ENCODE assay signal across 22 cellular contexts in the genomic region with DNA sequence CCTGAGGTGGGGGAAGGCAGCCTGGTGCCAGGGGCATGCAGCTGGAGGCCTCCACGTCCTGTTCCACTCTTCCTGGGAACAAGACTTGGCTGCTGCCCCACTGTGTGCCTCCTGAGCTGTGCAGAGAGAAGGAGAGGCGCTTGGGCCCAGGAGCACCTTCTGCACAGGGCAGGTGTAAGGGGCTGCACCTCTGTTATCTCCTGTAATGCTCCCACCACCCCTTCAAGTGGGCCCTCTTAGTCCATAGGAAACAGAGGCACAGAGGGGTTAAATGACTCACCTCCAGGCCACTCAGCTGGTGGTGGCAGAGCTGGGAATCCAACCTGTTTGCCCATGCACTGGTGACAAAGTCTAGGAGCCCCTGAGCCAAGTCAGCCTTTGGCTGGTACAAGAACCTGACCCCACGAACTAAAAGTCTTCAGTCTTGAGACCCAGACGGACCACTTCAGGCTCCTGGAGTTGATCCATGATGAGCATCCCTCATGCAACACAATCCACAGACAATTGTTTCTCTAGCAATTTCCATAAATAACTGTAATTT.
"Had no signal": no experiment of that assay in that cellular context is flagged by ENCODE, and none has a peak within 500 bp of the region (broad histone marks: within the 10 kb centered on the region; RNA-seq: fewer than 3 reads in every experiment).

No MANE protein-coding gene starts in this region.

- H3K4me3 Mint-ChIP-seq: activated CD8-positive, alpha-beta memory T cell treated with anti-CD3 and anti-CD28 coated beads, Interleukin-2, amount 10 ng/mL, durations not matched to agents 7 days and 5 days; activated naive CD4-positive, alpha-beta T cell treated with anti-CD3 and anti-CD28 coated beads for 36 hours; activated naive CD8-positive, alpha-beta T cell; activated T-cell treated with anti-CD3 and anti-CD28 coated beads, Interleukin-2, amount 50 U/mL, for 4 hours; activated T-helper 17 cell treated with anti-CD3 and anti-CD28 coated beads, Interleukin-2, amount 50 U/mL, for 72 hours; brain; T-cell had no signal

- H3K36me3 Mint-ChIP-seq: activated naive CD8-positive, alpha-beta T cell; brain had no signal

- H3K27ac ChIP-seq: WERI-Rb-1 had no signal

- H3K27me3 Mint-ChIP-seq: activated CD8-positive, alpha-beta memory T cell treated with anti-CD3 and anti-CD28 coated beads, Interleukin-2, amount 10 ng/mL, durations not matched to agents 7 days and 5 days; activated naive CD8-positive, alpha-beta T cell; activated T-helper 17 cell treated with anti-CD3 and anti-CD28 coated beads, Interleukin-2, amount 50 U/mL, for 72 hours; brain; T-cell had no signal

- DNase-seq: activated CD4-positive, alpha-beta T cell treated with anti-CD3 and anti-CD28 coated beads for 4 hours; activated CD8-positive, alpha-beta memory T cell treated with anti-CD3 and anti-CD28 coated beads, Interleukin-2, amount 10 ng/mL, durations not matched to agents 7 days and 5 days; activated gamma-delta T cell; activated naive CD4-positive, alpha-beta T cell treated with anti-CD3 and anti-CD28 coated beads for 36 hours; activated T-cell treated with anti-CD3 and anti-CD28 coated beads, Interleukin-2, amount 50 U/mL, for 4 hours; amygdala; MM.1S; NCI-H1105; NCI-H1436; NCI-H1694 treated with DMSO at 0.1 percent for 48 hours; NCI-H2081; NCI-H446; NCI-H524; SIG-M5; T-cell; T-helper 2 cell; T1000; WERI-Rb-1 had no signal

- H3K9me3 Mint-ChIP-seq: activated naive CD4-positive, alpha-beta T cell treated with anti-CD3 and anti-CD28 coated beads for 36 hours; activated T-cell treated with anti-CD3 and anti-CD28 coated beads, Interleukin-2, amount 50 U/mL, for 4 hours; activated T-helper 17 cell treated with anti-CD3 and anti-CD28 coated beads, Interleukin-2, amount 50 U/mL, for 72 hours; brain; T-cell had no signal

- ATAC-seq: activated CD4-positive, CD25-positive, alpha-beta regulatory T cell treated with anti-CD3 and anti-CD28 coated beads, Interleukin-2, amount 50 U/mL, for 24 hours; activated CD8-positive, alpha-beta memory T cell treated with anti-CD3 and anti-CD28 coated beads, Interleukin-2, amount 10 ng/mL, durations not matched to agents 7 days and 5 days; activated T-cell treated with anti-CD3 and anti-CD28 coated beads, Interleukin-2, amount 50 U/mL, for 4 hours; activated T-helper 17 cell treated with anti-CD3 and anti-CD28 coated beads, Interleukin-2, amount 50 U/mL, for 72 hours; T-cell had no signal

- H3K27ac Mint-ChIP-seq: activated CD8-positive, alpha-beta memory T cell treated with anti-CD3 and anti-CD28 coated beads, Interleukin-2, amount 10 ng/mL, durations not matched to agents 7 days and 5 days; activated naive CD4-positive, alpha-beta T cell treated with anti-CD3 and anti-CD28 coated beads for 36 hours had no signal
